ENCODE assay signal across 12 cellular contexts in the genomic region with DNA sequence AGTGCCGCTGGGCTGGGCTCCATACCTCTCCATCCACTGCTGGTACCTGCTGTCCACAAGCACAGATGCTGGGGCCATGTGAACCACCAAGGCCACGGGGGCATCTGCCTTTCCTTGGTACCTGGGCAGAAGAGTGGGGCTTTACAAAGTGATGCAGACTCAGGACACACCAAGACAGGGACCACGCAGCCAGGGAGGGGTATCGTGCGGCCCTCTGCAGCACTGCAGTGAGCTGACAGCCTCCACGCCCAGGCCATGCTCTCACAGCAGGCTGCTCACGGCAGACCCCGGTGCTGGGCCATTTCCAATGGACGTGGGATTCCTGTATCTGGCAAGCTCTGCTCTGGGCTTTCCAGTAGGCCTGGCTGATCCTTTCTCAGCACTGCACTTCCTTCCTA. TPM values are rescaled to one million over a fixed set of nuclear protein-coding genes. Genes with fewer than 3 reads are reported as not detected.
DNase-seq lines count a peak whose midpoint lies in the region; ATAC-seq and TF ChIP-seq lines count a peak whose summit lies in the region.
"Had no signal": no experiment of that assay in that cellular context is flagged by ENCODE, and none has a peak within 500 bp of the region (broad histone marks: within the 10 kb centered on the region; RNA-seq: fewer than 3 reads in every experiment).

No MANE protein-coding gene starts in this region.

- no peak overlapping the region for H3K4me3 ChIP-seq in right atrium auricular region
- H3K4me3 ChIP-seq in upper lobe of right lung = no peak overlapping the region
- H3K4me3 ChIP-seq: breast epithelium, GM23338 had no signal

- no peaks in the 10 kb centered on the region for H3K27me3 Mint-ChIP-seq in chondrocyte (ENCODE audit: low read depth)
- no peaks in the 10 kb centered on the region for H3K27me3 Mint-ChIP-seq in memory B cell
- H3K27me3 Mint-ChIP-seq: activated CD4-positive, alpha-beta T cell treated with anti-CD3 and anti-CD28 coated beads, Interleukin-2, amount 10 ng/mL, durations not matched to agents 7 days and 5 days had no signal

- ATAC-seq in Right ventricle myocardium inferior (peak; percentile 23), memory B cell (ENCODE audit: low read depth) (peak; percentile 19), upper lobe of right lung (peak; percentile 35)

- H3K4me1 Mint-ChIP-seq in chondrocyte (ENCODE audit: low read depth) (no peaks in the 10 kb centered on the region), memory B cell (no peaks in the 10 kb centered on the region)
- H3K4me1 Mint-ChIP-seq: activated CD4-positive, alpha-beta T cell treated with anti-CD3 and anti-CD28 coated beads, Interleukin-2, amount 10 ng/mL, durations not matched to agents 7 days and 5 days; GM23338 had no signal

- TF ChIP-seq CTCF in right atrium auricular region (IDR thresholded peaks at IDR 0.05) = peak in 1 of 2 donors; percentile 19
- TF ChIP-seq CTCF in chondrocyte (IDR thresholded peaks at IDR 0.05) = peak; percentile 59
- TF ChIP-seq CTCF in upper lobe of right lung (IDR thresholded peaks at IDR 0.05) = peak; percentile 3

- H3K27ac Mint-ChIP-seq in chondrocyte (ENCODE audit: unreplicated experiment) (no peak overlapping the region), memory B cell (no peak overlapping the region)
- H3K27ac Mint-ChIP-seq: activated CD4-positive, alpha-beta T cell treated with anti-CD3 and anti-CD28 coated beads, Interleukin-2, amount 10 ng/mL, durations not matched to agents 7 days and 5 days; GM23338 had no signal

- H3K27ac ChIP-seq in right atrium auricular region (no peak overlapping the region), upper lobe of right lung (no peak overlapping the region)
- H3K27ac ChIP-seq: breast epithelium had no signal

- H3K36me3 Mint-ChIP-seq in chondrocyte (ENCODE audit: low read depth) = peaks cover 12% of the 10 kb centered on the region
- H3K36me3 Mint-ChIP-seq in memory B cell = peaks cover 12% of the 10 kb centered on the region

- H3K27me3 ChIP-seq in right atrium auricular region (no peaks in the 10 kb centered on the region), upper lobe of right lung (no peaks in the 10 kb centered on the region)
- H3K27me3 ChIP-seq: breast epithelium had no signal

- H3K9me3 ChIP-seq in right atrium auricular region (no peaks in the 10 kb centered on the region), upper lobe of right lung (no peaks in the 10 kb centered on the region)
- H3K9me3 ChIP-seq: breast epithelium had no signal

- DNase-seq in Right ventricle myocardium inferior (ENCODE audit: missing footprints) (no peak), right atrium auricular region (ENCODE audit: low spot score) (no peak), chondrocyte (ENCODE audit: low spot score) (no peak), memory B cell (ENCODE audit: low spot score in 2 of 2) (no peak), upper lobe of right lung (no peak), SHP77 (lab: John Stamatoyannopoulos, UW) (no peak), NCI-H1092 (lab: John Stamatoyannopoulos, UW) (no peak), activated T-cell treated with anti-CD3 and anti-CD28 coated beads for 4 hours (no peak)
- DNase-seq: activated gamma-delta T cell had no signal

- H3K9me3 Mint-ChIP-seq in chondrocyte (ENCODE audit: low read depth) (no peaks in the 10 kb centered on the region), memory B cell (no peaks in the 10 kb centered on the region)
- H3K9me3 Mint-ChIP-seq: activated CD4-positive, alpha-beta T cell treated with anti-CD3 and anti-CD28 coated beads, Interleukin-2, amount 10 ng/mL, durations not matched to agents 7 days and 5 days; GM23338 had no signal

- H3K36me3 ChIP-seq in right atrium auricular region (peaks cover 92% of the 10 kb centered on the region), upper lobe of right lung (peaks cover 99% of the 10 kb centered on the region)

- H3K4me1 ChIP-seq in right atrium auricular region (peaks cover 0 to 4% of the 10 kb centered on the region in 2 donors), upper lobe of right lung (no peaks in the 10 kb centered on the region)
- H3K4me1 ChIP-seq: breast epithelium had no signal

- intact Hi-C loops in Right ventricle myocardium inferior (cut with DNase I) (loop anchor here (5.0 to 10.0 kb wide), 4 partner anchors 76 to 821 kb away; no protein-coding TSS in a partner anchor), upper lobe of right lung (cut with DNase I) (no loop called here)

- H3K4me3 Mint-ChIP-seq in chondrocyte (ENCODE audit: unreplicated experiment) = no peak overlapping the region
- no peak overlapping the region for H3K4me3 Mint-ChIP-seq in memory B cell
- H3K4me3 Mint-ChIP-seq: activated CD4-positive, alpha-beta T cell treated with anti-CD3 and anti-CD28 coated beads, Interleukin-2, amount 10 ng/mL, durations not matched to agents 7 days and 5 days; GM23338 had no signal

RNA-seq across cellular contexts. Expression of a gene that starts 14.4 kb away (rescaled TPM):
- 63.6 TPM for total RNA-seq in Right ventricle myocardium inferior
- total RNA-seq in right atrium auricular region = 10 to 100 TPM; 40.1 to 55.2 TPM
- 43.1 to 60.7 TPM (median 44.7 TPM) in 3 replicates for total RNA-seq in chondrocyte
- 35.3 TPM for total RNA-seq in upper lobe of right lung
